Comparison of ENCODE assay signal across 9 cellular contexts in genomic region chr10:71285180-71285545, GRCh38. TPM values are rescaled to one million over a fixed set of nuclear protein-coding genes. Genes with fewer than 3 reads are reported as not detected.
A peak's percentile ranks its signal among the peaks of the same experiment; 100 is the strongest.
DNase-seq lines count a peak whose midpoint lies in the region; ATAC-seq, FAIRE-seq and TF ChIP-seq lines count a peak whose summit lies in the region.
"Had no signal": no experiment of that assay in that cellular context is flagged by ENCODE, and none has a peak within 500 bp of the region (broad histone marks: within the 10 kb centered on the region; RNA-seq: fewer than 3 reads in every experiment).

No MANE protein-coding gene starts in this region.

- BruUV-seq in A673 (replicated peaks; lab: Mats Ljungman, UMichigan): no TSS peak

- H4K20me1 ChIP-seq in astrocyte (ENCODE audit: insufficient read depth, low read length): peaks cover 39% of the 10 kb centered on the region

- H2AFZ ChIP-seq in astrocyte (ENCODE audit: low read depth, low read length): no peak overlapping the region

- H3K36me3 ChIP-seq in A673 (ENCODE audit: insufficient read depth, low read length, poor library complexity, severe bottlenecking) (peaks cover 4% of the 10 kb centered on the region), astrocyte (ENCODE audit: insufficient read depth, low read length) (no peaks in the 10 kb centered on the region)

- H3K4me1 ChIP-seq in A673 (ENCODE audit: insufficient read depth, low read length, poor library complexity, severe bottlenecking) (peaks cover 10% of the 10 kb centered on the region), astrocyte (ENCODE audit: insufficient read depth, low read length) (no peaks in the 10 kb centered on the region)

- no peaks in the 10 kb centered on the region for H3K27me3 ChIP-seq in A673 (replicated peaks; ENCODE audit: insufficient read depth, low read depth, low read length, poor library complexity)
- no peaks in the 10 kb centered on the region for H3K27me3 ChIP-seq in astrocyte (ENCODE audit: insufficient read depth, low read length)

- ATAC-seq in HG02870 (IDR thresholded peaks at IDR 0.05; ENCODE audit: unreplicated experiment) (no peak), GM21723 (IDR thresholded peaks at IDR 0.05; ENCODE audit: unreplicated experiment) (no peak)

- H3K4me3 ChIP-seq in A673 (ENCODE audit: low read depth, low read length, poor library complexity, severe bottlenecking): no peak overlapping the region
- H3K4me3 ChIP-seq in GM12875 (ENCODE audit: low read depth, low read length): no peak overlapping the region
- no peak overlapping the region for H3K4me3 ChIP-seq in astrocyte (ENCODE audit: insufficient read depth, low read depth, low read length)

- CTCF ChIA-PET in A673 (lab: Charles Lee): interaction anchor here (0.8 to 1.4 kb wide), 3 partner anchors 15 to 823 kb away, joined by 3 to 7 read pairs (median 7); no protein-coding TSS in a partner anchor

- no peaks in the 10 kb centered on the region for H3K79me2 ChIP-seq in astrocyte (ENCODE audit: insufficient read depth, low read length)

- no peak overlapping the region for H3K4me3 Mint-ChIP-seq in astrocyte (ENCODE audit: unreplicated experiment)
- H3K4me3 Mint-ChIP-seq: central memory CD8-positive, alpha-beta T cell had no signal

- no peak overlapping the region for H3K9ac ChIP-seq in astrocyte (ENCODE audit: low read length)

- peak; percentile 67 for DNase-seq in A673 (ENCODE audit: low spot score)
- peak; percentile 53 for DNase-seq in OCI-M1 (lab: John Stamatoyannopoulos, UW)
- no peak for DNase-seq in astrocyte (ENCODE audit: low read depth)
- peak; percentile 89 for DNase-seq in iPS-NIHi7 (ENCODE audit: extremely low spot score)
- DNase-seq in stimulated activated CD4-positive, alpha-beta T cell treated with anti-CD3 and anti-CD28 coated beads, Interleukin-4, amount 100 ng/mL, for 24 hours: peak; percentile 32

- H3K27ac Mint-ChIP-seq in astrocyte (ENCODE audit: unreplicated experiment): no peak overlapping the region

- H3K9me3 Mint-ChIP-seq in astrocyte (ENCODE audit: unreplicated experiment): no peaks in the 10 kb centered on the region
- H3K9me3 Mint-ChIP-seq: central memory CD8-positive, alpha-beta T cell had no signal

- POLR2A ChIA-PET in A673 (lab: Charles Lee; ENCODE audit: low non-redundant PET): no interaction called here

- peaks cover 1% of the 10 kb centered on the region for H3K4me1 Mint-ChIP-seq in astrocyte (ENCODE audit: low read depth, unreplicated experiment)
- H3K4me1 Mint-ChIP-seq: central memory CD8-positive, alpha-beta T cell had no signal

- H3K4me2 ChIP-seq in astrocyte (ENCODE audit: low read length): no peak overlapping the region

- intact Hi-C loops in A673 (cut with micrococcal nuclease; ENCODE audit: unreplicated experiment): loop anchor here (2.0 to 10.0 kb wide), 3 partner anchors 360 to 730 kb away; no protein-coding TSS in a partner anchor

- H3K9me3 ChIP-seq in A673 (ENCODE audit: low read depth, low read length, poor library complexity, severe bottlenecking) (no peaks in the 10 kb centered on the region), astrocyte (ENCODE audit: insufficient read depth, low read depth, low read length) (no peaks in the 10 kb centered on the region)

- H3K27me3 Mint-ChIP-seq in astrocyte (ENCODE audit: low read depth, unreplicated experiment): peaks cover 2% of the 10 kb centered on the region
- H3K27me3 Mint-ChIP-seq: central memory CD8-positive, alpha-beta T cell had no signal

- peaks cover 22% of the 10 kb centered on the region for H3K36me3 Mint-ChIP-seq in astrocyte (ENCODE audit: low read depth, unreplicated experiment)

- TF ChIP-seq CTCF in A673 (conservative IDR thresholded peaks at IDR 0.05; ENCODE audit: low read depth, low read length) (peak; percentile 81), GM12875 (IDR thresholded peaks at IDR 0.05; ENCODE audit: borderline replicate concordance, insufficient read depth, low read depth, low read length) (peak; percentile 82), astrocyte (IDR thresholded peaks at IDR 0.05; ENCODE audit: insufficient read depth, low read depth, low read length) (peak; percentile 57)

- H3K27ac ChIP-seq in A673 (ENCODE audit: low read depth, low read length, poor library complexity, severe bottlenecking) (no peak overlapping the region), astrocyte (ENCODE audit: low read depth, low read length) (no peak overlapping the region)

- no peak for FAIRE-seq in astrocyte (lab: Jason Lieb, UNC)

RNA-seq across cellular contexts. Expression of gene SLC29A3, which starts 33.9 kb away (rescaled TPM):
- total RNA-seq in A673 (2021) (6.1 and 6.6 TPM in 2 replicates), astrocyte (3.2 and 3.4 TPM in 2 replicates)
